Comparison of ENCODE assay signal across 1 cellular context in genomic region chr3:9409981-9410849, GRCh38.
TF ChIP-seq lines count a peak whose summit lies in the region.

No MANE protein-coding gene starts in this region.

TF ChIP-seq in GM23338, 12 proteins besides CTCF, POLR2A, EP300 and RAD21:
- TF ChIP-seq ZNF462 (CRISPR knock-in tag; IDR thresholded peaks at IDR 0.05) (no peak), EZH2phosphoT487 (IDR thresholded peaks at IDR 0.05; ENCODE audit: unreplicated experiment) (no peak), EZH2 (IDR thresholded peaks at IDR 0.05; ENCODE audit: low read depth, unreplicated experiment) (no peak), STAT1 (IDR thresholded peaks at IDR 0.05; ENCODE audit: unreplicated experiment) (no peak), ETS1 (IDR thresholded peaks at IDR 0.05) (no peak), JUNB (IDR thresholded peaks at IDR 0.05; ENCODE audit: unreplicated experiment) (no peak)
